1 cellular context compared by ENCODE assay signal in genomic region chr6:127748290-127748689, GRCh38.
TF ChIP-seq lines count a peak whose summit lies in the region.

No MANE protein-coding gene starts in this region.

TF ChIP-seq in IMR-90, 13 proteins besides CTCF, POLR2A, EP300 and RAD21:
- TF ChIP-seq BHLHE40 (IDR thresholded peaks at IDR 0.05; ENCODE audit: low read depth, low read length) (no peak), FOS (IDR thresholded peaks at IDR 0.05; ENCODE audit: low read depth, low read length) (no peak)
